1 cellular context compared by ENCODE assay signal in genomic region chr2:47323009-47323821, GRCh38.
TF ChIP-seq lines count a peak whose summit lies in the region.

No MANE protein-coding gene starts in this region.

TF ChIP-seq in GM12878, 131 proteins besides CTCF, POLR2A, EP300 and RAD21 (continued from another document):
- no peak for TF ChIP-seq SUPT20H (IDR thresholded peaks at IDR 0.05; ENCODE audit: borderline replicate concordance, control insufficient read depth, low read depth, low read length)
- peak; percentile 30 for TF ChIP-seq SKIL (IDR thresholded peaks at IDR 0.05; ENCODE audit: low read depth, poor library complexity, severe bottlenecking)
- no peak for TF ChIP-seq ATF3 (IDR thresholded peaks at IDR 0.05; ENCODE audit: borderline replicate concordance, extremely low read depth, low read depth, low read length)
- TF ChIP-seq LARP7 (IDR thresholded peaks at IDR 0.05): peak; percentile 30; the same call in 1 of the 2 replicates
- peak; percentile 74; the same call in 1 of the 2 replicates for TF ChIP-seq MLLT1 (IDR thresholded peaks at IDR 0.05)
- TF ChIP-seq IKZF1 (conservative IDR thresholded peaks at IDR 0.05): peak; percentile 33
